8 cellular contexts compared by ENCODE assay signal in genomic region chr9:96136992-96137665, GRCh38.
DNase-seq lines count a peak whose midpoint lies in the region; ATAC-seq, FAIRE-seq and TF ChIP-seq lines count a peak whose summit lies in the region.

No MANE protein-coding gene starts in this region.

- H3K27ac ChIP-seq in GM12878 (ENCODE audit: control insufficient read depth, insufficient read depth) (peak overlapping the region; percentile 66), mesenchymal stem cell (ENCODE audit: low read length, poor library complexity, severe bottlenecking) (peak overlapping the region; percentile 56)

- peak overlapping the region; percentile 36 to 96 for H3K4ac ChIP-seq in mesenchymal stem cell (ENCODE audit: low read depth in 1 of 2, low read length in 2 of 2)

- H3K4me3 ChIP-seq in GM08714 (ENCODE audit: low read length) (peak overlapping the region; percentile 37; the same call in 1 of the 2 replicates), GM12878 (peak overlapping the region; percentile 21; the same call in 1 of the 2 replicates), mesenchymal stem cell (ENCODE audit: insufficient read depth in 1 of 2, low read depth in 1 of 2, low read length in 2 of 2) (peak overlapping the region in 1 of 2 experiments; percentile 69)

- no peak overlapping the region for H2BK120ac ChIP-seq in mesenchymal stem cell (ENCODE audit: low read depth, low read length)

- RAD21 ChIA-PET in GM12878 (lab: Charles Lee; ENCODE audit: unreplicated experiment) = interaction anchor here (0.6 to 1.9 kb wide), 5 partner anchors 12 to 290 kb away, joined by 3 to 22 read pairs (median 3); partner anchors contain the start of gene ERCC6L2

- no peak overlapping the region for H2AK5ac ChIP-seq in mesenchymal stem cell (ENCODE audit: low read length, severe bottlenecking)

- POLR2A ChIA-PET in GM12878 (lab: Charles Lee) = interaction anchor here (0.5 to 0.7 kb wide), 3 partner anchors 13 to 1556 kb away, joined by 3 to 6 read pairs (median 4); no protein-coding TSS in a partner anchor

- H3K9me3 ChIP-seq in GM12878 (replicated peaks; ENCODE audit: control insufficient read depth, insufficient read depth, low read length) = no peaks in the 10 kb centered on the region
- no peaks in the 10 kb centered on the region for H3K9me3 ChIP-seq in mesenchymal stem cell (ENCODE audit: control insufficient read depth, low read length)

- H2AFZ ChIP-seq in GM12878 (ENCODE audit: control insufficient read depth, low read depth, low read length) (peak overlapping the region; percentile 91), mesenchymal stem cell (ENCODE audit: low read depth, low read length) (no peak overlapping the region)

- ATAC-seq in GM21381 (IDR thresholded peaks at IDR 0.05; ENCODE audit: unreplicated experiment) (peak; percentile 95), HG03571 (IDR thresholded peaks at IDR 0.05; ENCODE audit: unreplicated experiment) (peak; percentile 91), GM12878 (peak; percentile 98)

- peak; percentile 98 for FAIRE-seq in GM12878 (lab: Jason Lieb, UNC)

- peak overlapping the region; percentile 82 for H3K4me2 ChIP-seq in GM12878 (ENCODE audit: control insufficient read depth, insufficient read depth)
- peak overlapping the region; percentile 45 for H3K4me2 ChIP-seq in mesenchymal stem cell (ENCODE audit: low read length, poor library complexity, severe bottlenecking)

- H3K9ac ChIP-seq in GM12878 (ENCODE audit: control insufficient read depth, insufficient read depth, low read length) (peak overlapping the region; percentile 60), mesenchymal stem cell (ENCODE audit: low read length) (peak overlapping the region; percentile 87)

- no peaks in the 10 kb centered on the region for H3K36me3 ChIP-seq in GM12878 (ENCODE audit: control insufficient read depth in 2 of 2, insufficient read depth in 2 of 2, low read length in 1 of 2)
- no peaks in the 10 kb centered on the region for H3K36me3 ChIP-seq in mesenchymal stem cell (ENCODE audit: control insufficient read depth in 1 of 2, insufficient read depth in 2 of 2, low read depth in 1 of 2, low read length in 2 of 2)

- CTCF ChIA-PET in GM12878 (lab: Yijun Ruan, JAX) = interaction anchor here (0.7 to 1.0 kb wide), 5 partner anchors 12 to 645 kb away, joined by 3 read pairs; no protein-coding TSS in a partner anchor

- no peak overlapping the region for H3K23ac ChIP-seq in mesenchymal stem cell (ENCODE audit: low read length in 2 of 2)

- peak; percentile 69 for DNase-seq in GM12878 (ENCODE audit: low read depth, low spot score)
- peak; percentile 90 for DNase-seq in mesenchymal stem cell
- no peak for DNase-seq in NCI-H1105 treated with DMSO at 0.1 percent for 48 hours (lab: John Stamatoyannopoulos, UW)
- DNase-seq in NCI-H2081 (lab: John Stamatoyannopoulos, UW) = no peak
- DNase-seq in kidney glomerular epithelial cell (lab: John Stamatoyannopoulos, UW) = no peak

- H3K27me3 ChIP-seq in GM12878 (replicated peaks in 1 of 2; ENCODE audit: control insufficient read depth in 2 of 2, insufficient read depth in 2 of 2, low read length in 1 of 2) = no peaks in the 10 kb centered on the region
- H3K27me3 ChIP-seq in mesenchymal stem cell (ENCODE audit: control insufficient read depth in 1 of 2, insufficient read depth in 1 of 2, low read length in 2 of 2) = peaks cover 0 to 3% of the 10 kb centered on the region in 2 experiments

- H4K8ac ChIP-seq in mesenchymal stem cell (ENCODE audit: low read length) = no peak overlapping the region

- WGBS in GM12878 (ENCODE audit: insufficient coverage, insufficient replicate concordance, low lambda C conversion rate, missing lambda C conversion rate) = 1% methylated on average over 8 of the region's 8 CpGs
- 6% methylated on average over 2 of the region's 8 CpGs for WGBS in mesenchymal stem cell

- peak; percentile 51; the same call in 1 of the 2 replicates for TF ChIP-seq POLR2A in GM12878 (IDR thresholded peaks at IDR 0.05; ENCODE audit: low read depth, low read length)

- peak overlapping the region in 1 of 2 experiments; percentile 34 for H2BK12ac ChIP-seq in mesenchymal stem cell (ENCODE audit: low read length in 2 of 2)

- intact Hi-C loops in GM12878 (cut with micrococcal nuclease; ENCODE audit: unreplicated experiment) = loop anchor here (5.0 kb wide), 1 partner anchor 80 kb away; no protein-coding TSS in a partner anchor

- no peak overlapping the region for H4K91ac ChIP-seq in mesenchymal stem cell (ENCODE audit: low read length)

- no peak for TF ChIP-seq EP300 in GM12878 (IDR thresholded peaks at IDR 0.05; ENCODE audit: borderline replicate concordance in 1 of 2, control insufficient read depth in 1 of 2, low read depth in 2 of 2, low read length in 2 of 2)

- H3K4me1 ChIP-seq in GM12878 (ENCODE audit: control insufficient read depth, insufficient read depth, low read length) (peaks cover 21% of the 10 kb centered on the region), mesenchymal stem cell (ENCODE audit: control insufficient read depth, insufficient read depth, low read depth, low read length) (peaks cover 8% of the 10 kb centered on the region)

- SMC1A ChIA-PET in GM12878 (lab: Charles Lee; ENCODE audit: uncharacterized antibody, unreplicated experiment) = interaction anchor here (0.6 to 3.0 kb wide), 11 partner anchors 10 to 262 kb away, joined by 3 to 21 read pairs (median 3); partner anchors contain the start of gene ERCC6L2

- H3K79me1 ChIP-seq in mesenchymal stem cell (replicated peaks; ENCODE audit: low read length, poor library complexity, severe bottlenecking) = no peaks in the 10 kb centered on the region

- no peak for TF ChIP-seq CTCF in GM12878 (IDR thresholded peaks at IDR 0.05 in 2 of 3, conservative IDR thresholded peaks at IDR 0.05 in 1 of 3; ENCODE audit: control insufficient read depth in 2 of 3, extremely low read depth in 1 of 3, insufficient read depth in 1 of 3, low read depth in 3 of 3, low read length in 3 of 3)

- no peak overlapping the region for H3K14ac ChIP-seq in mesenchymal stem cell (ENCODE audit: low read length in 2 of 2)

- no TSS peak for BruUV-seq in GM12878 (replicated peaks; lab: Mats Ljungman, UMichigan)

- H2BK15ac ChIP-seq in mesenchymal stem cell (ENCODE audit: low read depth, poor library complexity, severe bottlenecking) = no peak overlapping the region

- TF ChIP-seq RAD21 in GM12878 (IDR thresholded peaks at IDR 0.05; ENCODE audit: insufficient read depth, low read depth, low read length) = no peak

- no peaks in the 10 kb centered on the region for H4K20me1 ChIP-seq in GM12878 (ENCODE audit: control insufficient read depth, insufficient read depth)

- H2BK5ac ChIP-seq in mesenchymal stem cell (ENCODE audit: low read depth, low read length, poor library complexity, severe bottlenecking) = no peak overlapping the region

- H3K18ac ChIP-seq in mesenchymal stem cell (ENCODE audit: low read depth in 1 of 2, low read length in 2 of 2) = peak overlapping the region; percentile 56 to 99

- in situ Hi-C loops in GM12878 (cut with MboI) = no loop called here

- no peaks in the 10 kb centered on the region for H3K79me2 ChIP-seq in GM12878 (ENCODE audit: control insufficient read depth, insufficient read depth, low read length)

TF ChIP-seq in GM12878, 131 proteins besides CTCF, POLR2A, EP300 and RAD21 (continues in another document):
- TF ChIP-seq CEBPB (IDR thresholded peaks at IDR 0.05; ENCODE audit: borderline replicate concordance in 1 of 2, low read depth in 2 of 2, low read length in 2 of 2) (no peak), MEF2B (IDR thresholded peaks at IDR 0.05; ENCODE audit: partially characterized antibody, poor library complexity, severe bottlenecking) (no peak), ZBTB40 (IDR thresholded peaks at IDR 0.05; ENCODE audit: borderline replicate concordance) (peak; percentile 13; the same call in 1 of the 2 replicates), IRF4 (IDR thresholded peaks at IDR 0.05; ENCODE audit: low read depth, low read length) (no peak), POLR2AphosphoS5 (IDR thresholded peaks at IDR 0.05; ENCODE audit: low read length) (0 out of 2 replicates have a peak, but pooled peaks have one; percentile 31), FOXK2 (IDR thresholded peaks at IDR 0.05) (peak; percentile 77), RAD51 (IDR thresholded peaks at IDR 0.05) (no peak)

Comparison
In these comparisons a context has a peak if more than half of its experiments do, and no peak if none do; other contexts are left out.
1. DNase-seq: peak in GM12878 (single experiment) and mesenchymal stem cell (single experiment); none in NCI-H1105 treated with DMSO at 0.1 percent for 48 hours (single experiment), NCI-H2081 (0 of 2) and kidney glomerular epithelial cell (single experiment).
2. Peak in every context shown above with its lines, with median percentiles within 50 percentile points of each other: ATAC-seq.